In genomic region chr1:31436596-31437432, GRCh38 we compare ENCODE assay signal across 25 cellular contexts. TPM values are rescaled to one million over a fixed set of nuclear protein-coding genes. Genes with fewer than 3 reads are reported as not detected.
"Had no signal": no experiment of that assay in that cellular context is flagged by ENCODE, and none has a peak within 500 bp of the region (broad histone marks: within the 10 kb centered on the region; RNA-seq: fewer than 3 reads in every experiment).

No MANE protein-coding gene starts in this region.

- H3K9me3 Mint-ChIP-seq: activated naive CD4-positive, alpha-beta T cell treated with anti-CD3 and anti-CD28 coated beads, Interleukin-2, amount 50 U/mL, for 72 hours; activated T-cell treated with anti-CD3 and anti-CD28 coated beads, Interleukin-2, amount 50 U/mL, for 72 hours; natural killer cell treated with Interleukin-12 subunit alpha and Interleukin-12 subunit beta and Interleukin-15 and Interleukin-18, amount 100 ng/mL, for 72 hours; stimulated activated effector memory CD8-positive, alpha-beta T cell treated with anti-CD3 and anti-CD28 coated beads, Interleukin-12 subunit alpha, Interleukin-12 subunit beta, amount 100 ng/mL, for 72 hours; stimulated activated naive CD8-positive, alpha-beta T cell treated with anti-CD3 and anti-CD28 coated beads, Interleukin-15, amount 100 ng/mL, for 72 hours; T-helper 1 cell treated with Interleukin-12 subunit alpha and Interleukin-12 subunit beta and Interleukin-4 antibody, amounts not matched to agents 30 μg/mL and 1 μg/mL, for 36 hours; WTC11 had no signal

- H3K9me3 ChIP-seq: adrenal gland, ascending aorta, esophagus muscularis mucosa, pancreas, right lobe of liver, tibial nerve, uterus had no signal

- H3K27ac Mint-ChIP-seq: activated naive CD4-positive, alpha-beta T cell treated with anti-CD3 and anti-CD28 coated beads, Interleukin-2, amount 50 U/mL, for 72 hours; activated T-cell treated with anti-CD3 and anti-CD28 coated beads, Interleukin-2, amount 50 U/mL, for 72 hours; immature natural killer cell; natural killer cell treated with Interleukin-12 subunit alpha and Interleukin-12 subunit beta and Interleukin-15 and Interleukin-18, amount 100 ng/mL, for 72 hours; stimulated activated effector memory CD8-positive, alpha-beta T cell treated with anti-CD3 and anti-CD28 coated beads, Interleukin-12 subunit alpha, Interleukin-12 subunit beta, amount 100 ng/mL, for 72 hours; T-helper 1 cell treated with Interleukin-12 subunit alpha and Interleukin-12 subunit beta and Interleukin-4 antibody, amounts not matched to agents 30 μg/mL and 1 μg/mL, for 36 hours; WTC11 had no signal

- H3K27me3 ChIP-seq: adrenal gland, ascending aorta, brain microvascular endothelial cell, hepatocyte, pancreas, right lobe of liver, tibial nerve, uterus had no signal

- H3K4me3 ChIP-seq: adrenal gland, ascending aorta, esophagus muscularis mucosa, hepatocyte, pancreas, right lobe of liver, tibial nerve, uterus had no signal

- H3K36me3 ChIP-seq: adrenal gland, ascending aorta, brain microvascular endothelial cell, esophagus muscularis mucosa, pancreas, right lobe of liver, tibial nerve, uterus had no signal

- H3K4me1 ChIP-seq: adrenal gland, ascending aorta, esophagus muscularis mucosa, pancreas, right lobe of liver, tibial nerve, uterus had no signal

- ATAC-seq: activated naive CD4-positive, alpha-beta T cell treated with anti-CD3 and anti-CD28 coated beads, Interleukin-2, amount 50 U/mL, for 72 hours; activated T-cell treated with anti-CD3 and anti-CD28 coated beads, Interleukin-2, amount 50 U/mL, for 72 hours; natural killer cell treated with Interleukin-12 subunit alpha and Interleukin-12 subunit beta and Interleukin-15 and Interleukin-18, amount 100 ng/mL, for 72 hours; pancreas; WTC11 had no signal

- H3K36me3 Mint-ChIP-seq: activated naive CD4-positive, alpha-beta T cell treated with anti-CD3 and anti-CD28 coated beads, Interleukin-2, amount 50 U/mL, for 72 hours; immature natural killer cell; natural killer cell treated with Interleukin-12 subunit alpha and Interleukin-12 subunit beta and Interleukin-15 and Interleukin-18, amount 100 ng/mL, for 72 hours; stimulated activated effector memory CD8-positive, alpha-beta T cell treated with anti-CD3 and anti-CD28 coated beads, Interleukin-12 subunit alpha, Interleukin-12 subunit beta, amount 100 ng/mL, for 72 hours had no signal

- H3K4me1 Mint-ChIP-seq: immature natural killer cell; stimulated activated effector memory CD8-positive, alpha-beta T cell treated with anti-CD3 and anti-CD28 coated beads, Interleukin-12 subunit alpha, Interleukin-12 subunit beta, amount 100 ng/mL, for 72 hours; stimulated activated naive CD8-positive, alpha-beta T cell treated with anti-CD3 and anti-CD28 coated beads, Interleukin-15, amount 100 ng/mL, for 72 hours had no signal

- H3K27ac ChIP-seq: adrenal gland, ascending aorta, brain microvascular endothelial cell, esophagus muscularis mucosa, hepatocyte, pancreas, right lobe of liver, tibial nerve, uterus had no signal

- H3K4me3 Mint-ChIP-seq: activated T-cell treated with anti-CD3 and anti-CD28 coated beads, Interleukin-2, amount 50 U/mL, for 72 hours; immature natural killer cell; natural killer cell treated with Interleukin-12 subunit alpha and Interleukin-12 subunit beta and Interleukin-15 and Interleukin-18, amount 100 ng/mL, for 72 hours; stimulated activated effector memory CD8-positive, alpha-beta T cell treated with anti-CD3 and anti-CD28 coated beads, Interleukin-12 subunit alpha, Interleukin-12 subunit beta, amount 100 ng/mL, for 72 hours; stimulated activated naive CD8-positive, alpha-beta T cell treated with anti-CD3 and anti-CD28 coated beads, Interleukin-15, amount 100 ng/mL, for 72 hours; T-helper 1 cell treated with Interleukin-12 subunit alpha and Interleukin-12 subunit beta and Interleukin-4 antibody, amounts not matched to agents 30 μg/mL and 1 μg/mL, for 36 hours; WTC11 had no signal

- H3K27me3 Mint-ChIP-seq: natural killer cell treated with Interleukin-12 subunit alpha and Interleukin-12 subunit beta and Interleukin-15 and Interleukin-18, amount 100 ng/mL, for 72 hours; stimulated activated naive CD8-positive, alpha-beta T cell treated with anti-CD3 and anti-CD28 coated beads, Interleukin-15, amount 100 ng/mL, for 72 hours had no signal

- DNase-seq: activated gamma-delta T cell; activated T-cell treated with anti-CD3 and anti-CD28 coated beads, Interleukin-2, amount 50 U/mL, for 72 hours; brain microvascular endothelial cell; central memory CD4-positive, alpha-beta T cell; effector memory CD4-positive, alpha-beta T cell; glutamatergic neuron; immature natural killer cell; kidney glomerular epithelial cell; small intestine; stimulated activated CD4-positive, alpha-beta T cell treated with anti-CD3 and anti-CD28 coated beads, Interleukin-2, amount 100 ng/mL, for 24 hours; stimulated activated naive CD8-positive, alpha-beta T cell treated with anti-CD3 and anti-CD28 coated beads, Interleukin-15, amount 100 ng/mL, for 72 hours; T1000; uterus had no signal

RNA-seq across cellular contexts. Expression of gene SERINC2, which starts 23.8 kb away (rescaled TPM):
- polyA plus RNA-seq: immature natural killer cell had no signal
